ENCODE assay signal across 8 cellular contexts in the genomic region with DNA sequence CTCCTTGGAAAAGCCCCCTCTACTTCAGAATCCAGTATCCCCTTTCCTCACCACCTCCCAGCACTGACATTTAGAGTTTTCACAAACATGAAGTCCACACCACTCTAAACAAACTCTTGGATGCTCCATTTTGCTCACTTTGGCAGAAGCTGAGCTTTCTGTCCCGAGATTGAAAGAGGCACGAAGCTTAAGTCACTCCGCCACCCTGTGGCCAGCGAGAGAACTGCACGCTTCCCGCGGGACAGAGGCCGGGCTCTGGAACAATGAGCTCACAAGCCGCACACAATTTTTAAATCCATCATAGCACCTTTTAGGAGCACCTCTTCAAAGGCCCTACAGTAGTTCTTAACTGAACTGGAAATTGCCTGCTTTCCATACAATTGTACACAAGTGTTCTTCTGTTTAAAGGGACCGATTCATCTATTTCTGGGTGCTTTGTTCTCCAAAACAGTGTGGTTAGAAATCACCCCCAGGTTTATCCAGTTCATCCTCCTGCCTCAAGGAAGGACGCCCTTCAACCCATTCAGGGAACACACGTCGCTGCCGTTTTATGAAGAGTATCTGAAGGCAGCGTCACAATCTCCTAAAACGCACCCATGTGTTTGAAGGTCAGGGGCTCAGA.
A peak's percentile ranks its signal among the peaks of the same experiment; 100 is the strongest.
DNase-seq lines count a peak whose midpoint lies in the region; ATAC-seq and TF ChIP-seq lines count a peak whose summit lies in the region.

No MANE protein-coding gene starts in this region.

- H3K4me3 ChIP-seq in cardiac fibroblast (replicated peaks in 1 of 2; ENCODE audit: low read depth in 2 of 2, low read length in 2 of 2), result no peak overlapping the region

- TF ChIP-seq CTCF in cardiac fibroblast (IDR thresholded peaks at IDR 0.05; ENCODE audit: low read depth, low read length), result peak; percentile 97

- ATAC-seq in HG02678 (IDR thresholded peaks at IDR 0.05; ENCODE audit: unreplicated experiment), result peak; percentile 66
- ATAC-seq in HG03097 (IDR thresholded peaks at IDR 0.05; ENCODE audit: low FRiP score, unreplicated experiment), result no peak

- peak; percentile 90 for DNase-seq in DMS53 (lab: John Stamatoyannopoulos, UW)
- DNase-seq in NCI-H226, result peak; percentile 65
- peak; percentile 47 for DNase-seq in activated CD4-positive, CD25-positive, alpha-beta regulatory T cell treated with anti-CD3 and anti-CD28 coated beads, Interleukin-2, amount 50 U/mL, for 16 hours (ENCODE audit: low read depth, low spot score)
- DNase-seq in cardiac fibroblast (ENCODE audit: low read depth in 2 of 2), result peak; percentile 85 to 89
- DNase-seq in kidney tubule cell (ENCODE audit: low spot score), result peak; percentile 73
- peak; percentile 81 to 83 for DNase-seq in stimulated activated CD4-positive, alpha-beta T cell treated with anti-CD3 and anti-CD28 coated beads, Interleukin-2, amount 100 ng/mL, for 24 hours
